ENCODE assay signal across 8 cellular contexts in genomic region chr1:33099290-33100118, GRCh38. TPM values are rescaled to one million over a fixed set of nuclear protein-coding genes. Genes with fewer than 3 reads are reported as not detected.
DNase-seq lines count a peak whose midpoint lies in the region; ATAC-seq lines count a peak whose summit lies in the region.

No MANE protein-coding gene starts in this region.

- ATAC-seq in GM19372 (IDR thresholded peaks at IDR 0.05; ENCODE audit: low read depth, unreplicated experiment): peak; percentile 90

- intact Hi-C loops in head of caudate nucleus (cut with DNase I): no loop called here

- H3K4me1 ChIP-seq in duodenal mucosa (ENCODE audit: control insufficient read depth in 1 of 2, insufficient read depth in 2 of 2, low read length in 2 of 2): peaks cover 0 to 12% of the 10 kb centered on the region in 2 donors

- H3K9me3 ChIP-seq in duodenal mucosa (ENCODE audit: control insufficient read depth in 1 of 2, low read length in 2 of 2): no peaks in the 10 kb centered on the region

- peak overlapping the region; percentile 37 for H3K27ac ChIP-seq in duodenal mucosa (ENCODE audit: low read depth, low read length)

- peak overlapping the region; percentile 11 to 33 for H3K4me3 ChIP-seq in duodenal mucosa (ENCODE audit: low read depth in 1 of 2, low read length in 2 of 2)

- H3K9ac ChIP-seq in duodenal mucosa (ENCODE audit: low read depth in 1 of 2, low read length in 2 of 2): no peak overlapping the region

- H3K36me3 ChIP-seq in duodenal mucosa (ENCODE audit: control insufficient read depth in 1 of 2, insufficient read depth in 2 of 2, low read length in 2 of 2): no peaks in the 10 kb centered on the region

- no peaks in the 10 kb centered on the region for H3K27me3 ChIP-seq in duodenal mucosa (ENCODE audit: control insufficient read depth in 1 of 2, insufficient read depth in 2 of 2, low read length in 2 of 2)

- peak; percentile 99 for DNase-seq in A172 (ENCODE audit: low spot score)
- DNase-seq in KG1 (lab: John Stamatoyannopoulos, UW): peak; percentile 83
- peak; percentile 49 to 55 for DNase-seq in activated CD4-positive, alpha-beta T cell treated with anti-CD3 and anti-CD28 coated beads for 4 hours
- peak; percentile 100 for DNase-seq in renal cortical epithelial cell (ENCODE audit: low read depth)
- no peak for DNase-seq in DMS53 treated with DMSO at 0.1 percent for 48 hours (lab: John Stamatoyannopoulos, UW; ENCODE audit: unreplicated experiment)
- DNase-seq in head of caudate nucleus: no peak

RNA-seq across cellular contexts. Expression of gene AZIN2, which starts 18.6 kb away (rescaled TPM):
- total RNA-seq in A172 (2014; rRNA removed; shearing (Covaris generic)): 0.74 and 2.7 TPM in 2 replicates
- total RNA-seq in renal cortical epithelial cell: 3.5 and 5.1 TPM in 2 replicates

Comparison
In these comparisons a context has a peak if more than half of its experiments do, and no peak if none do; other contexts are left out.
1. DNase-seq: peak in A172 (single experiment), KG1 (single experiment), activated CD4-positive, alpha-beta T cell treated with anti-CD3 and anti-CD28 coated beads for 4 hours (2 of 2) and renal cortical epithelial cell (single experiment); none in DMS53 treated with DMSO at 0.1 percent for 48 hours (single experiment) and head of caudate nucleus (0 of 42).